Comparison of ENCODE assay signal across 13 cellular contexts in genomic region chr6:12148841-12149240, GRCh38.
A peak's percentile ranks its signal among the peaks of the same experiment; 100 is the strongest.
DNase-seq lines count a peak whose midpoint lies in the region; ATAC-seq, FAIRE-seq and TF ChIP-seq lines count a peak whose summit lies in the region.
"Had no signal": no experiment of that assay in that cellular context is flagged by ENCODE, and none has a peak within 500 bp of the region (broad histone marks: within the 10 kb centered on the region; RNA-seq: fewer than 3 reads in every experiment).

No MANE protein-coding gene starts in this region.

- H3K4me3 Mint-ChIP-seq in MCF 10A (ENCODE audit: unreplicated experiment), result no peak overlapping the region
- H3K4me3 Mint-ChIP-seq: brain, immature natural killer cell had no signal

- H3K27me3 ChIP-seq in breast epithelium (no peaks in the 10 kb centered on the region), endothelial cell of umbilical vein (ENCODE audit: control insufficient read depth in 2 of 2, insufficient read depth in 2 of 2, low read length in 2 of 2) (no peaks in the 10 kb centered on the region), prostate gland (replicated peaks; ENCODE audit: insufficient read depth) (no peaks in the 10 kb centered on the region)
- H3K27me3 ChIP-seq: testis had no signal

- H3K4me3 ChIP-seq in breast epithelium, result no peak overlapping the region
- no peak overlapping the region for H3K4me3 ChIP-seq in endothelial cell of umbilical vein (replicated peaks in 1 of 3; ENCODE audit: insufficient read depth in 1 of 3, low read depth in 1 of 3, low read length in 3 of 3)
- H3K4me3 ChIP-seq in prostate gland, result no peak overlapping the region
- H3K4me3 ChIP-seq: SK-N-MC, testis had no signal

- no peaks in the 10 kb centered on the region for H3K4me1 ChIP-seq in breast epithelium
- peaks cover 24% of the 10 kb centered on the region for H3K4me1 ChIP-seq in endothelial cell of umbilical vein (ENCODE audit: control insufficient read depth, extremely low read depth, insufficient read depth, low read length)
- H3K4me1 ChIP-seq in prostate gland (replicated peaks), result no peaks in the 10 kb centered on the region
- H3K4me1 ChIP-seq: testis had no signal

- H3K9me3 ChIP-seq in breast epithelium (no peaks in the 10 kb centered on the region), endothelial cell of umbilical vein (replicated peaks; ENCODE audit: control insufficient read depth, insufficient read depth, low read length) (no peaks in the 10 kb centered on the region), prostate gland (no peaks in the 10 kb centered on the region)
- H3K9me3 ChIP-seq: testis had no signal

- no peak for DNase-seq in MCF 10A (ENCODE audit: unreplicated experiment)
- DNase-seq in breast epithelium (ENCODE audit: low spot score in 2 of 2), result no peak
- DNase-seq in endothelial cell of umbilical vein (ENCODE audit: low read depth, low spot score), result no peak
- no peak for DNase-seq in DMS 273 treated with DMSO at 0.1 percent for 48 hours (lab: John Stamatoyannopoulos, UW)
- DNase-seq in prostate gland (ENCODE audit: low spot score), result no peak
- DNase-seq: effector memory CD4-positive, alpha-beta T cell; immature natural killer cell; testis had no signal

- H3K27me3 Mint-ChIP-seq in MCF 10A (ENCODE audit: insufficient read depth, unreplicated experiment), result no peaks in the 10 kb centered on the region

- dilution Hi-C loops in endothelial cell of umbilical vein (cut with MboI; ENCODE audit: extremely low pct_ligation_motif_present, low sequenced_read_pairs), result no loop called here

- peak overlapping the region; percentile 50 for H3K27ac Mint-ChIP-seq in MCF 10A (ENCODE audit: low read depth, unreplicated experiment)

- no peaks in the 10 kb centered on the region for H4K20me1 ChIP-seq in endothelial cell of umbilical vein (replicated peaks; ENCODE audit: control insufficient read depth, extremely low read depth, insufficient read depth, low read length)

- no peak overlapping the region for H2AFZ ChIP-seq in endothelial cell of umbilical vein (ENCODE audit: low read depth, low read length)

- H3K9me3 Mint-ChIP-seq in MCF 10A (ENCODE audit: unreplicated experiment), result no peaks in the 10 kb centered on the region
- H3K9me3 Mint-ChIP-seq: immature natural killer cell had no signal

- H3K36me3 ChIP-seq in breast epithelium (no peaks in the 10 kb centered on the region), endothelial cell of umbilical vein (ENCODE audit: control insufficient read depth in 2 of 2, extremely low read depth in 1 of 2, insufficient read depth in 2 of 2, low read length in 2 of 2) (peaks cover 0 to 9% of the 10 kb centered on the region in 2 experiments), prostate gland (no peaks in the 10 kb centered on the region)

- 55% methylated on average over 4 of the region's 4 CpGs for WGBS in prostate gland

- no peak for FAIRE-seq in endothelial cell of umbilical vein (lab: Jason Lieb, UNC)

- peaks cover 17% of the 10 kb centered on the region for H3K4me1 Mint-ChIP-seq in MCF 10A (ENCODE audit: insufficient read depth, unreplicated experiment)
- H3K4me1 Mint-ChIP-seq: immature natural killer cell had no signal

- CTCF ChIA-PET in MCF 10A (lab: Yijun Ruan, JAX) (interaction anchor here (0.9 to 2.8 kb wide), 2 partner anchors 84 to 141 kb away, joined by 3 to 24 read pairs; partner anchors contain the start of gene EDN1), endothelial cell of umbilical vein (lab: Charles Lee) (interaction anchor here (0.6 to 1.8 kb wide), 5 partner anchors 14 to 493 kb away, joined by 3 to 8 read pairs (median 3); no protein-coding TSS in a partner anchor)

- H3K4me2 ChIP-seq in endothelial cell of umbilical vein (ENCODE audit: insufficient read depth, low read length), result peak overlapping the region; percentile 69

- TF ChIP-seq CTCF in MCF 10A (IDR thresholded peaks at IDR 0.05; ENCODE audit: unreplicated experiment) (no peak), breast epithelium (IDR thresholded peaks at IDR 0.05) (no peak), endothelial cell of umbilical vein (IDR thresholded peaks at IDR 0.05; ENCODE audit: extremely low read depth in 1 of 2, insufficient read depth in 1 of 2, low read depth in 1 of 2, low read length in 2 of 2) (no peak), prostate gland (IDR thresholded peaks at IDR 0.05) (no peak)

- peaks cover 6% of the 10 kb centered on the region for H3K36me3 Mint-ChIP-seq in MCF 10A (ENCODE audit: insufficient read depth, unreplicated experiment)
- H3K36me3 Mint-ChIP-seq: immature natural killer cell had no signal

- H3K9ac ChIP-seq in endothelial cell of umbilical vein (replicated peaks; ENCODE audit: extremely low read depth, insufficient read depth, low read length), result peak overlapping the region; percentile 47

- POLR2A ChIA-PET in MCF 10A (lab: Yijun Ruan, JAX) (interaction anchor here (1.6 kb wide), 1 partner anchor 84 kb away, joined by 3 read pairs; no protein-coding TSS in a partner anchor), endothelial cell of umbilical vein (lab: Charles Lee) (no interaction called here)

- BruUV-seq in MCF 10A (replicated peaks; lab: Mats Ljungman, UMichigan) (no TSS peak), endothelial cell of umbilical vein (replicated peaks; lab: Mats Ljungman, UMichigan) (TSS peak; percentile 26)

- intact Hi-C loops in MCF 10A (cut with micrococcal nuclease), result loop anchor here (5.0 kb wide), 1 partner anchor 562 kb away; no protein-coding TSS in a partner anchor
- intact Hi-C loops in breast epithelium (cut with DNase I; ENCODE audit: low total_unique reads), result no loop called here
- intact Hi-C loops in endothelial cell of umbilical vein (cut with micrococcal nuclease), result loop anchor here (2.0 to 5.0 kb wide), 3 partner anchors 137 to 494 kb away; partner anchors contain the start of gene HIVEP1
- intact Hi-C loops in prostate gland (cut with DNase I), result no loop called here

- ATAC-seq in SK-N-SH treated with all-trans-retinoic acid at 6 μM for 48 hours (peak; percentile 25), HG02884 (IDR thresholded peaks at IDR 0.05; ENCODE audit: unreplicated experiment) (no peak), GM18907 (IDR thresholded peaks at IDR 0.05; ENCODE audit: unreplicated experiment) (no peak)

- no peaks in the 10 kb centered on the region for H3K9me1 ChIP-seq in endothelial cell of umbilical vein (replicated peaks; ENCODE audit: control insufficient read depth, extremely low read depth, insufficient read depth, low read length)

- H3K79me2 ChIP-seq in endothelial cell of umbilical vein (ENCODE audit: control insufficient read depth, insufficient read depth, low read length), result no peaks in the 10 kb centered on the region

- TF ChIP-seq POLR2A in breast epithelium (IDR thresholded peaks at IDR 0.05), result no peak
- TF ChIP-seq POLR2A in endothelial cell of umbilical vein (IDR thresholded peaks at IDR 0.05; ENCODE audit: low read depth, low read length), result no peak
- no peak for TF ChIP-seq POLR2A in prostate gland (IDR thresholded peaks at IDR 0.05)

- H3K27ac ChIP-seq in breast epithelium (no peak overlapping the region), endothelial cell of umbilical vein (ENCODE audit: insufficient read depth, low read depth, low read length) (peak overlapping the region; percentile 86), prostate gland (no peak overlapping the region)
- H3K27ac ChIP-seq: SK-N-MC, testis had no signal

TF ChIP-seq in SK-N-SH treated with all-trans-retinoic acid at 6 μM for 48 hours, 23 proteins besides CTCF, POLR2A, EP300 and RAD21 (continues in another document):
- no peak for TF ChIP-seq ISL1 (CRISPR knock-in tag; IDR thresholded peaks at IDR 0.05)
- no peak for TF ChIP-seq BACH2 (CRISPR knock-in tag; IDR thresholded peaks at IDR 0.05; ENCODE audit: borderline replicate concordance)
- no peak for TF ChIP-seq GLIS3 (CRISPR knock-in tag; IDR thresholded peaks at IDR 0.05)
- no peak for TF ChIP-seq TCF4 (CRISPR knock-in tag; IDR thresholded peaks at IDR 0.05; ENCODE audit: borderline replicate concordance)
- no peak for TF ChIP-seq ZNF8 (CRISPR knock-in tag; IDR thresholded peaks at IDR 0.05)
- no peak for TF ChIP-seq CSRNP3 (CRISPR knock-in tag; IDR thresholded peaks at IDR 0.05)
- no peak for TF ChIP-seq SNAI2 (CRISPR knock-in tag; IDR thresholded peaks at IDR 0.05)
- TF ChIP-seq CSDC2 (CRISPR knock-in tag; IDR thresholded peaks at IDR 0.05), result no peak

TF ChIP-seq in endothelial cell of umbilical vein, 7 proteins besides CTCF, POLR2A, EP300 and RAD21:
- no peak for TF ChIP-seq MAX (IDR thresholded peaks at IDR 0.05; ENCODE audit: insufficient read depth, insufficient read length)
- no peak for TF ChIP-seq GATA2 (IDR thresholded peaks at IDR 0.05; ENCODE audit: insufficient read depth, insufficient read length, low read depth, low read length)
- no peak for TF ChIP-seq EZH2 (IDR thresholded peaks at IDR 0.05; ENCODE audit: borderline replicate concordance, low read depth, low read length, severe bottlenecking)
- TF ChIP-seq FOS (IDR thresholded peaks at IDR 0.05; ENCODE audit: borderline replicate concordance, insufficient read depth, low read length), result no peak
- TF ChIP-seq MYC (IDR thresholded peaks at IDR 0.05; ENCODE audit: low read depth, low read length), result no peak
- TF ChIP-seq JUN (IDR thresholded peaks at IDR 0.05; ENCODE audit: borderline replicate concordance, insufficient read depth, insufficient read length, low read depth), result no peak
- no peak for TF ChIP-seq POLR2AphosphoS5 (IDR thresholded peaks at IDR 0.05; ENCODE audit: insufficient read depth, low read depth, low read length)

Comparison
In these comparisons a context has a peak if more than half of its experiments do, and no peak if none do; other contexts are left out.
1. intact Hi-C loops: an anchor here in MCF 10A (5.0 kb wide) and endothelial cell of umbilical vein (2.0 to 5.0 kb wide); none called in breast epithelium and prostate gland.